Comparison of ENCODE assay signal across 1 cellular context in genomic region chr4:11904117-11904535, GRCh38.
TF ChIP-seq lines count a peak whose summit lies in the region.

No MANE protein-coding gene starts in this region.

TF ChIP-seq in GM23338, 12 proteins besides CTCF, POLR2A, EP300 and RAD21 (continued from another document):
- TF ChIP-seq ETS1 (IDR thresholded peaks at IDR 0.05) (no peak), EZH2 (IDR thresholded peaks at IDR 0.05; ENCODE audit: low read depth, unreplicated experiment) (no peak), ZNF114 (CRISPR knock-in tag; IDR thresholded peaks at IDR 0.05) (no peak), CREB1 (CRISPR knock-in tag; IDR thresholded peaks at IDR 0.05; ENCODE audit: low read depth) (no peak), ZNF331 (CRISPR knock-in tag; IDR thresholded peaks at IDR 0.05; ENCODE audit: low read depth) (no peak), ZNF462 (CRISPR knock-in tag; IDR thresholded peaks at IDR 0.05) (no peak)
